8 cellular contexts compared by ENCODE assay signal in genomic region chr16:29804455-29805231, GRCh38. TPM values are rescaled to one million over a fixed set of nuclear protein-coding genes. Genes with fewer than 3 reads are reported as not detected.
DNase-seq lines count a peak whose midpoint lies in the region; ATAC-seq and TF ChIP-seq lines count a peak whose summit lies in the region.

No MANE protein-coding gene starts in this region.

- no peaks in the 10 kb centered on the region for H3K27me3 Mint-ChIP-seq in mesothelial cell of epicardium (ENCODE audit: low read depth)

- H3K9me2 ChIP-seq in OCI-LY1 (ENCODE audit: low read depth, low read length) = no peaks in the 10 kb centered on the region

- H3K79me2 ChIP-seq in OCI-LY1 (ENCODE audit: insufficient read depth, low read length) = no peaks in the 10 kb centered on the region

- H3K4me1 ChIP-seq in OCI-LY1 (ENCODE audit: insufficient read depth, low read length, severe bottlenecking) (peaks cover 46% of the 10 kb centered on the region), aorta (ENCODE audit: control insufficient read depth in 1 of 2, insufficient read depth in 2 of 2, low read length in 2 of 2) (no peaks in the 10 kb centered on the region)

- ATAC-seq in GM18909 (IDR thresholded peaks at IDR 0.05; ENCODE audit: poor library complexity, unreplicated experiment) = peak; percentile 0
- ATAC-seq in aorta (ENCODE audit: low FRiP score) = peak; percentile 20
- no peak for ATAC-seq in HG03342 (IDR thresholded peaks at IDR 0.05; ENCODE audit: unreplicated experiment)

- H3F3A ChIP-seq in OCI-LY1 (ENCODE audit: insufficient read depth, low read length) = 0 out of 2 replicates have a peak, but pooled peaks cover 3% of the 10 kb centered on the region

- H3K27me3 ChIP-seq in OCI-LY1 (ENCODE audit: insufficient read depth, low read length) (no peaks in the 10 kb centered on the region), aorta (ENCODE audit: control insufficient read depth in 1 of 2, insufficient read depth in 2 of 2, low read length in 1 of 2) (no peaks in the 10 kb centered on the region)

- H3K36me3 ChIP-seq in OCI-LY1 (ENCODE audit: insufficient read depth, low read length) (peaks cover 62% of the 10 kb centered on the region), aorta (ENCODE audit: control insufficient read depth in 1 of 2, insufficient read depth in 2 of 2, low read length in 1 of 2) (no peaks in the 10 kb centered on the region)

- no peak for TF ChIP-seq CTCF in AG10803 (conservative IDR thresholded peaks at IDR 0.05; ENCODE audit: low read length)
- TF ChIP-seq CTCF in OCI-LY1 (IDR thresholded peaks at IDR 0.05; ENCODE audit: low read length) = no peak
- TF ChIP-seq CTCF in mesothelial cell of epicardium (IDR thresholded peaks at IDR 0.05; ENCODE audit: unreplicated experiment) = no peak

- H3K4me3 ChIP-seq in AG10803 (ENCODE audit: low read length) = peak overlapping the region; percentile 94
- H3K4me3 ChIP-seq in OCI-LY1 (ENCODE audit: low read depth, low read length, poor library complexity, severe bottlenecking) = peak overlapping the region; percentile 73
- peak overlapping the region; percentile 20 to 38 for H3K4me3 ChIP-seq in aorta (ENCODE audit: low read length in 2 of 2)

- peak overlapping the region; percentile 94 for H3K9ac ChIP-seq in OCI-LY1 (ENCODE audit: low read length)

- WGBS in aorta, 2 donors = 3 to 5% methylated on average over 26 of the region's 26 CpGs

- H3K36me3 Mint-ChIP-seq in mesothelial cell of epicardium = peaks cover 8% of the 10 kb centered on the region

- H3K9me3 Mint-ChIP-seq in mesothelial cell of epicardium = no peaks in the 10 kb centered on the region

- peaks cover 39% of the 10 kb centered on the region for H3K4me1 Mint-ChIP-seq in mesothelial cell of epicardium

- peak overlapping the region; percentile 82 for H3K4me2 ChIP-seq in OCI-LY1 (ENCODE audit: low read length)

- peak overlapping the region; percentile 94 for H3K27ac ChIP-seq in OCI-LY1 (ENCODE audit: low read depth, low read length, poor library complexity, severe bottlenecking)
- peak overlapping the region; percentile 100 for H3K27ac ChIP-seq in cingulate gyrus (ENCODE audit: low read depth, low read length)
- H3K27ac ChIP-seq in aorta (ENCODE audit: low read depth in 1 of 2, low read length in 2 of 2) = peak overlapping the region in 1 of 2 donors; percentile 78

- H3K9me3 ChIP-seq in OCI-LY1 (ENCODE audit: low read length) (no peaks in the 10 kb centered on the region), aorta (ENCODE audit: control insufficient read depth, low read length) (no peaks in the 10 kb centered on the region)

- peak; percentile 55 for DNase-seq in AG10803 (ENCODE audit: low read depth)
- DNase-seq in mesothelial cell of epicardium (ENCODE audit: low spot score in 2 of 2, unreplicated experiment in 2 of 2) = no peak
- peak in 1 of 2 donors; percentile 60 for DNase-seq in aorta
- no peak for DNase-seq in NCI-H187 treated with DMSO at 0.1 percent for 48 hours (lab: John Stamatoyannopoulos, UW)

- intact Hi-C loops in aorta (cut with DNase I) = loop anchor here in 1 of 2 donors (5.0 kb wide), 1 partner anchor 573 kb away; no protein-coding TSS in a partner anchor

- H4K20me1 ChIP-seq in OCI-LY1 (ENCODE audit: insufficient read depth, low read length) = no peaks in the 10 kb centered on the region

- H3K4me3 Mint-ChIP-seq in mesothelial cell of epicardium = peak overlapping the region; percentile 100

- H3K27ac Mint-ChIP-seq in mesothelial cell of epicardium = peak overlapping the region; percentile 100

- H2AFZ ChIP-seq in OCI-LY1 (ENCODE audit: low read length) = no peak overlapping the region

RNA-seq across cellular contexts. Expression of gene MAZ, which starts 1.7 kb away (rescaled TPM):
- 345 to 360 TPM (median 349 TPM) in 3 replicates for total RNA-seq in mesothelial cell of epicardium
- 100 to 1,000 TPM; 109 to 127 TPM for total RNA-seq in aorta
- polyA plus RNA-seq in aorta = 100 to 1,000 TPM; 112 to 121 TPM

RNA-seq across cellular contexts. Expression of gene PRRT2, which starts 7.3 kb away (rescaled TPM):
- total RNA-seq in mesothelial cell of epicardium (24.6 to 25.5 TPM (median 24.7 TPM) in 3 replicates), aorta (10 to 100 TPM; 10.9 to 30.6 TPM)
- polyA plus RNA-seq in aorta = 10 to 100 TPM in 1 of 2 donors, 1 to 10 TPM in 1; 5.3 to 36.6 TPM

RNA-seq across cellular contexts. Expression of gene PAGR1, which starts 11.3 kb away (rescaled TPM):
- total RNA-seq in mesothelial cell of epicardium (42.3 to 43.8 TPM (median 43.2 TPM) in 3 replicates), aorta (10 to 100 TPM; 14.9 to 29.7 TPM)
- 10 to 100 TPM; 24.2 to 85.3 TPM for polyA plus RNA-seq in aorta

RNA-seq across cellular contexts. Expression of gene KIF22, which starts 14.1 kb away (rescaled TPM):
- total RNA-seq in mesothelial cell of epicardium (72.6 to 78.3 TPM (median 76.9 TPM) in 3 replicates), aorta (10 to 100 TPM in 1 of 2 donors, 1 to 10 TPM in 1; 7.4 to 13.0 TPM)
- 10 to 100 TPM; 10.6 to 41.4 TPM for polyA plus RNA-seq in aorta

RNA-seq across cellular contexts. Expression of gene MVP, which starts 15.6 kb away (rescaled TPM):
- 13.1 to 14.4 TPM (median 13.1 TPM) in 3 replicates for total RNA-seq in mesothelial cell of epicardium
- 100 to 1,000 TPM; 138 to 184 TPM for total RNA-seq in aorta
- 100 to 1,000 TPM in 1 of 2 donors, 10 to 100 TPM in 1; 76.8 to 186 TPM for polyA plus RNA-seq in aorta

Comparison
In these comparisons a context has a peak if more than half of its experiments do, and no peak if none do; other contexts are left out.
1. H3K4me3 ChIP-seq: peak in every context shown above with its lines; median percentile 94 in AG10803; 73 in OCI-LY1; 29 in aorta.